Comparison of ENCODE assay signal across 21 cellular contexts in the genomic region with DNA sequence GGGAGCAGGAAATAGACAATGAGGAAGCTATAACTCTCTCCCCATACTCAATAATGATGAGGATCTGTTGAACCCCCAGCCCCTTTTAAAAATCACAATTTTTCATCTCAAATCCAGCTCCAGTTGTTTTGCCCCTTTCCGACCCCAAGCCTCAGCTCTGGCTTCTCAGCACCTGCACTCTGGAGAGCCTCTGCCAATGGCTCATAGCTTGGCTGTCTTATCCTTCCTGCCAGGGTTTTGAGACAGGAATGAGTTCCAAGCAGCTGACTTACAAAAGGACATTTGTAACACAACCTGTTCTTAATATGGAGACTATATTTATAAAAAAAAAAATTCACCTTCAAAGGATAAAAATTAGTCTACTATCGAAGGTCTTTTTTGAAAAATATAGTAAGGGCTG.
"Had no signal": no experiment of that assay in that cellular context is flagged by ENCODE, and none has a peak within 500 bp of the region (broad histone marks: within the 10 kb centered on the region; RNA-seq: fewer than 3 reads in every experiment).

No MANE protein-coding gene starts in this region.

- H3K4me3 Mint-ChIP-seq: activated CD8-positive, alpha-beta T cell treated with anti-CD3 and anti-CD28 coated beads, Interleukin-2, amount 10 ng/mL, durations not matched to agents 7 days and 5 days; activated T-cell treated with anti-CD3 and anti-CD28 coated beads, Interleukin-2, amount 50 U/mL, for 24 hours; activated T-helper 17 cell treated with anti-CD3 and anti-CD28 coated beads, Interleukin-2, amount 50 U/mL, for 72 hours; central memory CD8-positive, alpha-beta T cell; effector memory CD8-positive, alpha-beta T cell; nephron; stimulated activated effector memory CD8-positive, alpha-beta T cell treated with anti-CD3 and anti-CD28 coated beads, Interleukin-12 subunit alpha, Interleukin-12 subunit beta, amount 100 ng/mL, for 72 hours; stimulated activated naive CD8-positive, alpha-beta T cell treated with anti-CD3 and anti-CD28 coated beads, Interleukin-15, amount 100 ng/mL, for 72 hours had no signal

- ATAC-seq: activated CD8-positive, alpha-beta T cell treated with anti-CD3 and anti-CD28 coated beads, Interleukin-2, amount 10 ng/mL, durations not matched to agents 7 days and 5 days; activated naive CD4-positive, alpha-beta T cell treated with anti-CD3 and anti-CD28 coated beads, Interleukin-2, amount 50 U/mL, for 72 hours; activated T-helper 17 cell treated with anti-CD3 and anti-CD28 coated beads, Interleukin-2, amount 50 U/mL, for 72 hours; effector memory CD8-positive, alpha-beta T cell; stimulated activated effector memory CD8-positive, alpha-beta T cell treated with anti-CD3 and anti-CD28 coated beads, Interleukin-12 subunit alpha, Interleukin-12 subunit beta, amount 100 ng/mL, for 72 hours; stimulated activated naive CD8-positive, alpha-beta T cell treated with anti-CD3 and anti-CD28 coated beads, Interleukin-15, amount 100 ng/mL, for 72 hours had no signal

- H3K27me3 Mint-ChIP-seq: activated T-cell treated with anti-CD3 and anti-CD28 coated beads, Interleukin-2, amount 50 U/mL, for 24 hours; activated T-helper 17 cell treated with anti-CD3 and anti-CD28 coated beads, Interleukin-2, amount 50 U/mL, for 72 hours; central memory CD8-positive, alpha-beta T cell; effector memory CD8-positive, alpha-beta T cell; stimulated activated naive CD8-positive, alpha-beta T cell treated with anti-CD3 and anti-CD28 coated beads, Interleukin-15, amount 100 ng/mL, for 72 hours had no signal

- H3K4me1 ChIP-seq: colonic mucosa had no signal

- H3K4me3 ChIP-seq: ascending aorta, colonic mucosa, dorsolateral prefrontal cortex, esophagus muscularis mucosa, lung, transverse colon had no signal

- H3K9me3 ChIP-seq: ascending aorta, colonic mucosa, esophagus muscularis mucosa, transverse colon had no signal

- H3K27ac ChIP-seq: ascending aorta, colonic mucosa, esophagus muscularis mucosa, transverse colon had no signal

- H3K4me1 Mint-ChIP-seq: activated T-helper 17 cell treated with anti-CD3 and anti-CD28 coated beads, Interleukin-2, amount 50 U/mL, for 72 hours; central memory CD8-positive, alpha-beta T cell; nephron; stimulated activated effector memory CD8-positive, alpha-beta T cell treated with anti-CD3 and anti-CD28 coated beads, Interleukin-12 subunit alpha, Interleukin-12 subunit beta, amount 100 ng/mL, for 72 hours; stimulated activated naive CD8-positive, alpha-beta T cell treated with anti-CD3 and anti-CD28 coated beads, Interleukin-15, amount 100 ng/mL, for 72 hours had no signal

- H3K27ac Mint-ChIP-seq: activated CD8-positive, alpha-beta T cell treated with anti-CD3 and anti-CD28 coated beads, Interleukin-2, amount 10 ng/mL, durations not matched to agents 7 days and 5 days; activated naive CD4-positive, alpha-beta T cell treated with anti-CD3 and anti-CD28 coated beads, Interleukin-2, amount 50 U/mL, for 72 hours; activated T-cell treated with anti-CD3 and anti-CD28 coated beads, Interleukin-2, amount 50 U/mL, for 24 hours; activated T-helper 17 cell treated with anti-CD3 and anti-CD28 coated beads, Interleukin-2, amount 50 U/mL, for 72 hours; effector memory CD8-positive, alpha-beta T cell; nephron; stimulated activated effector memory CD8-positive, alpha-beta T cell treated with anti-CD3 and anti-CD28 coated beads, Interleukin-12 subunit alpha, Interleukin-12 subunit beta, amount 100 ng/mL, for 72 hours; stimulated activated naive CD8-positive, alpha-beta T cell treated with anti-CD3 and anti-CD28 coated beads, Interleukin-15, amount 100 ng/mL, for 72 hours had no signal

- DNase-seq: activated CD4-positive, alpha-beta T cell treated with anti-CD3 and anti-CD28 coated beads for 1 hour; activated CD4-positive, alpha-beta T cell treated with anti-CD3 and anti-CD28 coated beads, Interleukin-2, amount 50 U/mL, for 1 hour; activated CD8-positive, alpha-beta T cell treated with anti-CD3 and anti-CD28 coated beads, Interleukin-2, amount 10 ng/mL, durations not matched to agents 7 days and 5 days; activated T-cell treated with anti-CD3 and anti-CD28 coated beads, Interleukin-2, amount 50 U/mL, for 24 hours; colonic mucosa; effector memory CD8-positive, alpha-beta T cell; posterior cingulate gyrus; stimulated activated CD4-positive, alpha-beta T cell treated with anti-CD3 and anti-CD28 coated beads, Interleukin-2, amount 100 ng/mL, for 24 hours; stimulated activated naive CD8-positive, alpha-beta T cell treated with anti-CD3 and anti-CD28 coated beads, Interleukin-15, amount 100 ng/mL, for 72 hours; T-helper 1 cell; T-helper 9 cell; transverse colon had no signal

- H3K27me3 ChIP-seq: ascending aorta, colonic mucosa, dorsolateral prefrontal cortex, esophagus muscularis mucosa, transverse colon had no signal

- H3K9me3 Mint-ChIP-seq: activated naive CD4-positive, alpha-beta T cell treated with anti-CD3 and anti-CD28 coated beads, Interleukin-2, amount 50 U/mL, for 72 hours; activated T-cell treated with anti-CD3 and anti-CD28 coated beads, Interleukin-2, amount 50 U/mL, for 24 hours; activated T-helper 17 cell treated with anti-CD3 and anti-CD28 coated beads, Interleukin-2, amount 50 U/mL, for 72 hours; central memory CD8-positive, alpha-beta T cell; effector memory CD8-positive, alpha-beta T cell; nephron; stimulated activated effector memory CD8-positive, alpha-beta T cell treated with anti-CD3 and anti-CD28 coated beads, Interleukin-12 subunit alpha, Interleukin-12 subunit beta, amount 100 ng/mL, for 72 hours; stimulated activated naive CD8-positive, alpha-beta T cell treated with anti-CD3 and anti-CD28 coated beads, Interleukin-15, amount 100 ng/mL, for 72 hours had no signal
